Comparison of ENCODE assay signal across 12 cellular contexts in genomic region chr13:45242070-45242469, GRCh38. TPM values are rescaled to one million over a fixed set of nuclear protein-coding genes. Genes with fewer than 3 reads are reported as not detected.
DNase-seq lines count a peak whose midpoint lies in the region; ATAC-seq and TF ChIP-seq lines count a peak whose summit lies in the region.
"Had no signal": no experiment of that assay in that cellular context is flagged by ENCODE, and none has a peak within 500 bp of the region (broad histone marks: within the 10 kb centered on the region; RNA-seq: fewer than 3 reads in every experiment).

No MANE protein-coding gene starts in this region.

- H3K27me3 ChIP-seq in CD8-positive, alpha-beta T cell (ENCODE audit: insufficient read depth, low read length): no peaks in the 10 kb centered on the region

- H3K9me3 ChIP-seq in CD8-positive, alpha-beta T cell (ENCODE audit: low read length): no peaks in the 10 kb centered on the region

- BruUV-seq in Calu3 (replicated peaks; lab: Mats Ljungman, UMichigan): no TSS peak

- no peak for ATAC-seq in CD8-positive, alpha-beta T cell
- ATAC-seq in GM18498 (IDR thresholded peaks at IDR 0.05; ENCODE audit: unreplicated experiment): no peak
- ATAC-seq: activated T-cell treated with anti-CD3 and anti-CD28 coated beads, Interleukin-2, amount 50 U/mL, for 4 hours had no signal

- no peak overlapping the region for H3K4me3 ChIP-seq in CD8-positive, alpha-beta T cell (ENCODE audit: low read depth, low read length)
- H3K4me3 ChIP-seq in choroid plexus epithelial cell (ENCODE audit: low read depth, low read length): no peak overlapping the region

- H3K9me3 Mint-ChIP-seq in CD8-positive, alpha-beta T cell: no peaks in the 10 kb centered on the region
- no peaks in the 10 kb centered on the region for H3K9me3 Mint-ChIP-seq in Calu3 (ENCODE audit: low read depth, unreplicated experiment)
- H3K9me3 Mint-ChIP-seq in endothelial cell (ENCODE audit: unreplicated experiment): no peaks in the 10 kb centered on the region
- H3K9me3 Mint-ChIP-seq: activated T-cell treated with anti-CD3 and anti-CD28 coated beads, Interleukin-2, amount 50 U/mL, for 4 hours had no signal

- peak overlapping the region; percentile 7 for H3K27ac Mint-ChIP-seq in CD8-positive, alpha-beta T cell
- no peak overlapping the region for H3K27ac Mint-ChIP-seq in Calu3 (ENCODE audit: unreplicated experiment)
- no peak overlapping the region for H3K27ac Mint-ChIP-seq in endothelial cell (ENCODE audit: unreplicated experiment)

- H3K27ac ChIP-seq in CD8-positive, alpha-beta T cell (ENCODE audit: low read depth, low read length): no peak overlapping the region

- CTCF ChIA-PET in CD8-positive, alpha-beta T cell (lab: Charles Lee): no interaction called here
- CTCF ChIA-PET in Calu3 (lab: Charles Lee): no interaction called here

- POLR2A ChIA-PET in CD8-positive, alpha-beta T cell (lab: Charles Lee): no interaction called here

- H3K36me3 ChIP-seq in CD8-positive, alpha-beta T cell (ENCODE audit: insufficient read depth, low read length): no peaks in the 10 kb centered on the region

- no peaks in the 10 kb centered on the region for H3K4me1 ChIP-seq in CD8-positive, alpha-beta T cell (ENCODE audit: insufficient read depth, low read length)

- intact Hi-C loops in CD8-positive, alpha-beta T cell (cut with DNase I, micrococcal nuclease): no loop called here
- intact Hi-C loops in Calu3 (cut with micrococcal nuclease; ENCODE audit: unreplicated experiment): no loop called here

- TF ChIP-seq CTCF in CD8-positive, alpha-beta T cell (IDR thresholded peaks at IDR 0.05): no peak
- TF ChIP-seq CTCF in choroid plexus epithelial cell (conservative IDR thresholded peaks at IDR 0.05; ENCODE audit: low read depth, low read length): no peak
- TF ChIP-seq CTCF in Calu3 (IDR thresholded peaks at IDR 0.05; ENCODE audit: unreplicated experiment): no peak
- TF ChIP-seq CTCF in endothelial cell (IDR thresholded peaks at IDR 0.05; ENCODE audit: unreplicated experiment): no peak

- H3K4me3 Mint-ChIP-seq in CD8-positive, alpha-beta T cell: no peak overlapping the region
- H3K4me3 Mint-ChIP-seq in Calu3 (ENCODE audit: low read depth, unreplicated experiment) (no peak overlapping the region), endothelial cell (ENCODE audit: unreplicated experiment) (no peak overlapping the region)
- H3K4me3 Mint-ChIP-seq: activated T-cell treated with anti-CD3 and anti-CD28 coated beads, Interleukin-2, amount 50 U/mL, for 4 hours had no signal

- H3K27me3 Mint-ChIP-seq in CD8-positive, alpha-beta T cell (ENCODE audit: low read depth): no peaks in the 10 kb centered on the region
- H3K27me3 Mint-ChIP-seq in Calu3 (ENCODE audit: unreplicated experiment) (no peaks in the 10 kb centered on the region), endothelial cell (ENCODE audit: unreplicated experiment) (no peaks in the 10 kb centered on the region)

- no peak for DNase-seq in CD8-positive, alpha-beta T cell
- DNase-seq in Kasumi-1 (lab: John Stamatoyannopoulos, UW) (peak; percentile 24 to 29), choroid plexus epithelial cell (ENCODE audit: low read depth) (peak; percentile 73), lung microvascular endothelial cell (ENCODE audit: low read depth in 2 of 2) (peak; percentile 14 to 62), Calu3 (no peak), endothelial cell (ENCODE audit: low spot score) (no peak)
- DNase-seq in activated CD4-positive, alpha-beta T cell treated with anti-CD3 and anti-CD28 coated beads for 4 hours: no peak
- DNase-seq: activated T-cell treated with anti-CD3 and anti-CD28 coated beads, Interleukin-2, amount 50 U/mL, for 4 hours; SIG-M5 had no signal

- H3K4me1 Mint-ChIP-seq in CD8-positive, alpha-beta T cell (ENCODE audit: low read depth): peaks cover 14% of the 10 kb centered on the region
- peaks cover 16% of the 10 kb centered on the region for H3K4me1 Mint-ChIP-seq in Calu3 (ENCODE audit: low read depth, unreplicated experiment)
- no peaks in the 10 kb centered on the region for H3K4me1 Mint-ChIP-seq in endothelial cell (ENCODE audit: unreplicated experiment)

- peaks cover 12% of the 10 kb centered on the region for H3K36me3 Mint-ChIP-seq in CD8-positive, alpha-beta T cell
- H3K36me3 Mint-ChIP-seq in Calu3 (ENCODE audit: insufficient read depth, unreplicated experiment) (no peaks in the 10 kb centered on the region), endothelial cell (ENCODE audit: low read depth, unreplicated experiment) (no peaks in the 10 kb centered on the region)

RNA-seq across cellular contexts. Expression of gene KCTD4, which starts 41.2 kb away (rescaled TPM):
- not detected for total RNA-seq in CD8-positive, alpha-beta T cell
- total RNA-seq in lung microvascular endothelial cell (not detected in 2 replicates), Calu3 (2022) (not detected in 2 replicates), endothelial cell (ENCODE audit: unreplicated experiment) (not detected)
- total RNA-seq: activated T-cell treated with anti-CD3 and anti-CD28 coated beads, Interleukin-2, amount 50 U/mL, for 4 hours; skeletal muscle tissue; subcutaneous adipose tissue had no signal

Comparison
In these comparisons a context has a peak if more than half of its experiments do, and no peak if none do; other contexts are left out.
1. DNase-seq: peak in Kasumi-1 (2 of 2), choroid plexus epithelial cell (single experiment) and lung microvascular endothelial cell (2 of 2); none in CD8-positive, alpha-beta T cell (0 of 7), Calu3 (single experiment), endothelial cell (single experiment) and activated CD4-positive, alpha-beta T cell treated with anti-CD3 and anti-CD28 coated beads for 4 hours (0 of 2).